Comparison of ENCODE assay signal across 22 cellular contexts in genomic region chr7:36272211-36272566, GRCh38.
A peak's percentile ranks its signal among the peaks of the same experiment; 100 is the strongest.
DNase-seq lines count a peak whose midpoint lies in the region; ATAC-seq and TF ChIP-seq lines count a peak whose summit lies in the region.
"Had no signal": no experiment of that assay in that cellular context is flagged by ENCODE, and none has a peak within 500 bp of the region (broad histone marks: within the 10 kb centered on the region; RNA-seq: fewer than 3 reads in every experiment).

No MANE protein-coding gene starts in this region.

- CTCF ChIA-PET in CD4-positive, alpha-beta memory T cell (lab: Charles Lee; ENCODE audit: partially characterized antibody) = no interaction called here

- H3K27ac Mint-ChIP-seq in CD4-positive, alpha-beta memory T cell = peak overlapping the region in 1 of 7 donors; percentile 51
- H3K27ac Mint-ChIP-seq: activated naive CD8-positive, alpha-beta T cell treated with anti-CD3 and anti-CD28 coated beads, Interleukin-2, amount 10 ng/mL, durations not matched to agents 7 days and 5 days; CD8-positive, alpha-beta T cell had no signal

- no peaks in the 10 kb centered on the region for H3K36me3 Mint-ChIP-seq in CD4-positive, alpha-beta memory T cell
- H3K36me3 Mint-ChIP-seq: activated naive CD8-positive, alpha-beta T cell treated with anti-CD3 and anti-CD28 coated beads, Interleukin-2, amount 10 ng/mL, durations not matched to agents 7 days and 5 days; CD8-positive, alpha-beta T cell had no signal

- peak; percentile 37 for DNase-seq in GM12865 (ENCODE audit: low read depth)
- DNase-seq in islet precursor cell = peak; percentile 1
- DNase-seq in BE2C = no peak
- DNase-seq in Right ventricle myocardium superior = no peak
- DNase-seq in OCI-M2 (lab: John Stamatoyannopoulos, UW; ENCODE audit: unreplicated experiment) = no peak
- no peak for DNase-seq in CD4-positive, alpha-beta memory T cell
- DNase-seq: activated CD8-positive, alpha-beta memory T cell treated with anti-CD3 and anti-CD28 coated beads for 24 hours; activated naive CD8-positive, alpha-beta T cell treated with anti-CD3 and anti-CD28 coated beads, Interleukin-2, amount 10 ng/mL, durations not matched to agents 7 days and 5 days; CD8-positive, alpha-beta T cell; dermis blood vessel endothelial cell; left lung; mucosa of descending colon; NCI-H1436; NCI-H82; RPMI8226; stimulated activated naive CD4-positive, alpha-beta T cell; transverse colon had no signal

- H3K4me3 ChIP-seq in GM12865 (ENCODE audit: low read depth, low read length) = no peak overlapping the region
- no peak overlapping the region for H3K4me3 ChIP-seq in BE2C (ENCODE audit: low read depth, low read length)
- no peak overlapping the region for H3K4me3 ChIP-seq in CD4-positive, alpha-beta memory T cell (ENCODE audit: low read length in 2 of 2)
- H3K4me3 ChIP-seq: breast epithelium, gastroesophageal sphincter, left lung, mucosa of descending colon, transverse colon had no signal

- POLR2A ChIA-PET in CD4-positive, alpha-beta memory T cell (lab: Charles Lee; ENCODE audit: partially characterized antibody) = interaction anchor here (0.7 kb wide), 1 partner anchor 1203 kb away, joined by 3 read pairs; no protein-coding TSS in a partner anchor

- peak overlapping the region in 1 of 8 donors; percentile 32 for H3K4me3 Mint-ChIP-seq in CD4-positive, alpha-beta memory T cell
- H3K4me3 Mint-ChIP-seq: activated naive CD8-positive, alpha-beta T cell treated with anti-CD3 and anti-CD28 coated beads, Interleukin-2, amount 10 ng/mL, durations not matched to agents 7 days and 5 days; CD8-positive, alpha-beta T cell had no signal

- H3K27me3 ChIP-seq in BE2C = no peaks in the 10 kb centered on the region
- H3K27me3 ChIP-seq in CD4-positive, alpha-beta memory T cell (ENCODE audit: insufficient read depth, low read length) = no peaks in the 10 kb centered on the region
- H3K27me3 ChIP-seq: breast epithelium, gastroesophageal sphincter, left lung, transverse colon had no signal

- no peaks in the 10 kb centered on the region for H3K27me3 Mint-ChIP-seq in CD4-positive, alpha-beta memory T cell
- H3K27me3 Mint-ChIP-seq: activated naive CD8-positive, alpha-beta T cell treated with anti-CD3 and anti-CD28 coated beads, Interleukin-2, amount 10 ng/mL, durations not matched to agents 7 days and 5 days had no signal

- ATAC-seq in GM21529 (IDR thresholded peaks at IDR 0.05; ENCODE audit: unreplicated experiment) = peak; percentile 51
- peak; percentile 88 for ATAC-seq in HG03442 (IDR thresholded peaks at IDR 0.05; ENCODE audit: unreplicated experiment)
- no peak for ATAC-seq in Right ventricle myocardium superior (ENCODE audit: poor library complexity)
- ATAC-seq: activated CD4-positive, CD25-positive, alpha-beta regulatory T cell treated with anti-CD3 and anti-CD28 coated beads, Interleukin-2, amount 50 U/mL, for 24 hours; CD8-positive, alpha-beta T cell; gastroesophageal sphincter; mucosa of descending colon had no signal

- peaks cover 0 to 13% (median 5%) of the 10 kb centered on the region in 4 donors for H3K4me1 Mint-ChIP-seq in CD4-positive, alpha-beta memory T cell
- H3K4me1 Mint-ChIP-seq: activated naive CD8-positive, alpha-beta T cell treated with anti-CD3 and anti-CD28 coated beads, Interleukin-2, amount 10 ng/mL, durations not matched to agents 7 days and 5 days had no signal

- H3K9me3 Mint-ChIP-seq in CD4-positive, alpha-beta memory T cell = no peaks in the 10 kb centered on the region
- H3K9me3 Mint-ChIP-seq: activated naive CD8-positive, alpha-beta T cell treated with anti-CD3 and anti-CD28 coated beads, Interleukin-2, amount 10 ng/mL, durations not matched to agents 7 days and 5 days; CD8-positive, alpha-beta T cell had no signal

- H3K4me1 ChIP-seq in BE2C = no peaks in the 10 kb centered on the region
- H3K4me1 ChIP-seq in CD4-positive, alpha-beta memory T cell (ENCODE audit: insufficient read depth, low read length) = peaks cover 10% of the 10 kb centered on the region
- H3K4me1 ChIP-seq: breast epithelium had no signal

- H3K36me3 ChIP-seq in BE2C = no peaks in the 10 kb centered on the region
- H3K36me3 ChIP-seq in CD4-positive, alpha-beta memory T cell (ENCODE audit: insufficient read depth, low read length) = no peaks in the 10 kb centered on the region
- H3K36me3 ChIP-seq: breast epithelium, gastroesophageal sphincter, left lung, transverse colon had no signal

- TF ChIP-seq CTCF in GM12865 (IDR thresholded peaks at IDR 0.05; ENCODE audit: insufficient read depth, low read depth, low read length, missing control alignments) (no peak), BE2C (IDR thresholded peaks at IDR 0.05; ENCODE audit: low read depth, low read length) (no peak)

- H3K27ac ChIP-seq in CD4-positive, alpha-beta memory T cell (ENCODE audit: low read depth, low read length) = no peak overlapping the region
- H3K27ac ChIP-seq: breast epithelium, transverse colon had no signal

- intact Hi-C loops in Right ventricle myocardium superior (cut with DNase I) = no loop called here
- intact Hi-C loops in CD4-positive, alpha-beta memory T cell (cut with micrococcal nuclease) = no loop called here

- H3K9me3 ChIP-seq in BE2C = no peaks in the 10 kb centered on the region
- H3K9me3 ChIP-seq in CD4-positive, alpha-beta memory T cell (ENCODE audit: control insufficient read depth in 1 of 2, low read length in 2 of 2) = no peaks in the 10 kb centered on the region
- H3K9me3 ChIP-seq: breast epithelium, gastroesophageal sphincter, left lung, mucosa of descending colon, transverse colon had no signal

Comparison
In these comparisons a context has a peak if more than half of its experiments do, and no peak if none do; other contexts are left out.
1. DNase-seq: peak in GM12865 (single experiment) and islet precursor cell (single experiment); none in BE2C (single experiment), Right ventricle myocardium superior (single experiment), OCI-M2 (single experiment) and CD4-positive, alpha-beta memory T cell (0 of 5).